In the genomic region with DNA sequence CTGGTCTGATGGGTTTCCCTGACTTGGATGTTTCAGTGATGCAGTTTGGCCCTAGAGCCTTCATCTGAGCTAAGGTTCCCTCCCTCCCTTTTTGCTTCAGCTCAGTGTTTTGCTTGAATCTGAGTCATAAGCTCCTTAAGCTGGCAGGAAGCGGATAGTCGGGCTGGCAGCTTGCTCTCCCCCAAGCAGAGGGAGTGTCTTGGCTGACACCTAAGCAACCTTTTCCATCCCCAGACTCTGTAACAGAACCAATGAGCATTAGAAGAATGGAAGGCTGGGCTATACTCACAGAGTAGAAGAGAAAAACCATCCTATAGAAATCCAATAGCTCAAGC, we compare ENCODE assay signal across 1 cellular context.
TF ChIP-seq lines count a peak whose summit lies in the region.

No MANE protein-coding gene starts in this region.

TF ChIP-seq in GM23338, 12 proteins besides CTCF, POLR2A, EP300 and RAD21 (continued from another document):
- TF ChIP-seq, protein P1, sequence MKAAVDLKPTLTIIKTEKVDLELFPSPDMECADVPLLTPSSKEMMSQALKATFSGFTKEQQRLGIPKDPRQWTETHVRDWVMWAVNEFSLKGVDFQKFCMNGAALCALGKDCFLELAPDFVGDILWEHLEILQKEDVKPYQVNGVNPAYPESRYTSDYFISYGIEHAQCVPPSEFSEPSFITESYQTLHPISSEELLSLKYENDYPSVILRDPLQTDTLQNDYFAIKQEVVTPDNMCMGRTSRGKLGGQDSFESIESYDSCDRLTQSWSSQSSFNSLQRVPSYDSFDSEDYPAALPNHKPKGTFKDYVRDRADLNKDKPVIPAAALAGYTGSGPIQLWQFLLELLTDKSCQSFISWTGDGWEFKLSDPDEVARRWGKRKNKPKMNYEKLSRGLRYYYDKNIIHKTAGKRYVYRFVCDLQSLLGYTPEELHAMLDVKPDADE (IDR thresholded peaks at IDR 0.05) = no peak
- TF ChIP-seq, protein P2, sequence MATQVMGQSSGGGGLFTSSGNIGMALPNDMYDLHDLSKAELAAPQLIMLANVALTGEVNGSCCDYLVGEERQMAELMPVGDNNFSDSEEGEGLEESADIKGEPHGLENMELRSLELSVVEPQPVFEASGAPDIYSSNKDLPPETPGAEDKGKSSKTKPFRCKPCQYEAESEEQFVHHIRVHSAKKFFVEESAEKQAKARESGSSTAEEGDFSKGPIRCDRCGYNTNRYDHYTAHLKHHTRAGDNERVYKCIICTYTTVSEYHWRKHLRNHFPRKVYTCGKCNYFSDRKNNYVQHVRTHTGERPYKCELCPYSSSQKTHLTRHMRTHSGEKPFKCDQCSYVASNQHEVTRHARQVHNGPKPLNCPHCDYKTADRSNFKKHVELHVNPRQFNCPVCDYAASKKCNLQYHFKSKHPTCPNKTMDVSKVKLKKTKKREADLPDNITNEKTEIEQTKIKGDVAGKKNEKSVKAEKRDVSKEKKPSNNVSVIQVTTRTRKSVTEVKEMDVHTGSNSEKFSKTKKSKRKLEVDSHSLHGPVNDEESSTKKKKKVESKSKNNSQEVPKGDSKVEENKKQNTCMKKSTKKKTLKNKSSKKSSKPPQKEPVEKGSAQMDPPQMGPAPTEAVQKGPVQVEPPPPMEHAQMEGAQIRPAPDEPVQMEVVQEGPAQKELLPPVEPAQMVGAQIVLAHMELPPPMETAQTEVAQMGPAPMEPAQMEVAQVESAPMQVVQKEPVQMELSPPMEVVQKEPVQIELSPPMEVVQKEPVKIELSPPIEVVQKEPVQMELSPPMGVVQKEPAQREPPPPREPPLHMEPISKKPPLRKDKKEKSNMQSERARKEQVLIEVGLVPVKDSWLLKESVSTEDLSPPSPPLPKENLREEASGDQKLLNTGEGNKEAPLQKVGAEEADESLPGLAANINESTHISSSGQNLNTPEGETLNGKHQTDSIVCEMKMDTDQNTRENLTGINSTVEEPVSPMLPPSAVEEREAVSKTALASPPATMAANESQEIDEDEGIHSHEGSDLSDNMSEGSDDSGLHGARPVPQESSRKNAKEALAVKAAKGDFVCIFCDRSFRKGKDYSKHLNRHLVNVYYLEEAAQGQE (IDR thresholded peaks at IDR 0.05; ENCODE audit: unreplicated experiment) = no peak
- no peak for TF ChIP-seq ZNF114 (CRISPR knock-in tag; IDR thresholded peaks at IDR 0.05)
TF ChIP-seq in GM23338: peak in this region for 0.
